26 cellular contexts compared by ENCODE assay signal in the genomic region with DNA sequence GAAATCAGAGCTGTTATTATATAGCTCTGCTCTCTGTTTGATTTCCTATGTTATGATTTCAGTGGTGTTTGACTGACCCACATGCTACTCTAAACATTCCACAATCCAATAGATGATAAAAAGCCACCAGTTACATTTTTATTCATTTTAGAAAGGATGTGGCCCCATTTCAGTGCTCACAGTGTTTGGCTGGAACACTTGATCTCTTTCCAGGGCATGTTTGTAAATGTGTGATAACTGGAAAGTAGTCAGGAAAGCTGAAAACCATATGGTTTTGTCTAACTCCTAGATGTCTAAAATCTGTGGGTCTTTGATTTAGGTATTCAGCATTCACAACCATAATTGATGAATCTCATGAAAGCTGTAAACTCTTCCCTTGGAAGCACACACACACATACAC.
DNase-seq lines count a peak whose midpoint lies in the region; ATAC-seq lines count a peak whose summit lies in the region.
"Had no signal": no experiment of that assay in that cellular context is flagged by ENCODE, and none has a peak within 500 bp of the region (broad histone marks: within the 10 kb centered on the region; RNA-seq: fewer than 3 reads in every experiment).

No MANE protein-coding gene starts in this region.

- DNase-seq in G401 (ENCODE audit: low spot score) = peak; percentile 76
- DNase-seq in cerebellar cortex (ENCODE audit: low spot score) = peak; percentile 68
- peak; percentile 33 for DNase-seq in cerebellum (ENCODE audit: low spot score)
- no peak for DNase-seq in NCI-H2029 (lab: John Stamatoyannopoulos, UW)
- no peak for DNase-seq in left colon
- DNase-seq: 8988T; ACHN; AML-193; BE2C; Caco-2; Calu3; CD4-positive, alpha-beta memory T cell; CD4-positive, alpha-beta T cell; CD4-positive, CD25-positive, alpha-beta regulatory T cell; CD8-positive, alpha-beta memory T cell; CD8-positive, alpha-beta T cell; COR-L47; DMS 273 treated with DMSO at 0.1 percent for 48 hours; DMS153; DMS53; DMS79; DMS79 treated with DMSO at 0.1 percent for 48 hours; DND-41; EL had no signal

- intact Hi-C loops in left colon (cut with DNase I, micrococcal nuclease) = no loop called here

- in situ Hi-C loops in G401 (cut with HindIII; ENCODE audit: low sequenced_read_pairs) = no loop called here

- ATAC-seq in HG02588 (IDR thresholded peaks at IDR 0.05; ENCODE audit: unreplicated experiment) (no peak), left colon (no peak)
- ATAC-seq: A549; CD8-positive, alpha-beta T cell had no signal

Comparison
In these comparisons a context has a peak if more than half of its experiments do, and no peak if none do; other contexts are left out.
1. DNase-seq: peak in G401 (single experiment), cerebellar cortex (single experiment) and cerebellum (single experiment); none in NCI-H2029 (single experiment) and left colon (0 of 2).